ENCODE assay signal across 19 cellular contexts in the genomic region with DNA sequence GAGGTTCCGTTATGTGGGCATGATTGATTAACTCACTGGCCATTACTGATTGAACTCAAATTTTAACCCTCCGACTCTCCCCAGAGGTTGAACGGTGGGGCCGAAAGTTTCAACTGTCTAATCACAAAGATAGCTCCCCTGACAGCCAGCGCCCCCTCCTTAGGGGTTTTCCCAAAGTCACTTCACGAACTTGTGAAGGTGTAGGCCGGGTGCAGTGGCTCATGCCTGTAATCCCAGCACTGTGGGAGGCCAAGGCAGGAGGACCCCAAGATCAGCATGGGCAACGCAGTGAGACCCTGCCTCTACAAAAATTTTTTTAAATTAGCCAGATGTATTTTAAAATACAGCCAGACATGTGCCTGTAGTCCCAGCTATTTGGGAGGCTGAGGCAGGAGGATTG. TPM values are rescaled to one million over a fixed set of nuclear protein-coding genes. Genes with fewer than 3 reads are reported as not detected.
DNase-seq lines count a peak whose midpoint lies in the region; ATAC-seq and TF ChIP-seq lines count a peak whose summit lies in the region.
"Had no signal": no experiment of that assay in that cellular context is flagged by ENCODE, and none has a peak within 500 bp of the region (broad histone marks: within the 10 kb centered on the region; RNA-seq: fewer than 3 reads in every experiment).

No MANE protein-coding gene starts in this region.

- no peak for TF ChIP-seq POLR2A in ovary (IDR thresholded peaks at IDR 0.05)

- H3K4me1 Mint-ChIP-seq in activated T-helper 2 cell treated with anti-CD3 and anti-CD28 coated beads, Interferon-gamma antibody, Interleukin-2, Interleukin-4, amounts not matched to agents 10 μg/mL and 5 μg/mL and 100 μg/mL, durations not matched to agents 14 hours and 24 hours and 36 hours (ENCODE audit: low read depth): peaks cover 52% of the 10 kb centered on the region

- no peak overlapping the region for H3K4me3 ChIP-seq in GM12865 (ENCODE audit: low read depth, low read length)
- H3K4me3 ChIP-seq in ovary: no peak overlapping the region
- H3K4me3 ChIP-seq: coronary artery, hepatocyte, lung, suprapubic skin had no signal

- no peaks in the 10 kb centered on the region for H3K36me3 ChIP-seq in ovary
- H3K36me3 ChIP-seq: BE2C, suprapubic skin had no signal

- H3K27ac ChIP-seq in ovary: no peak overlapping the region
- H3K27ac ChIP-seq: coronary artery, hepatocyte, suprapubic skin had no signal

- H3K27ac Mint-ChIP-seq in activated T-helper 2 cell treated with anti-CD3 and anti-CD28 coated beads, Interferon-gamma antibody, Interleukin-2, Interleukin-4, amounts not matched to agents 10 μg/mL and 5 μg/mL and 100 μg/mL, durations not matched to agents 14 hours and 24 hours and 36 hours: peak overlapping the region; percentile 90
- H3K27ac Mint-ChIP-seq: brain had no signal

- TF ChIP-seq CTCF in GM12865 (IDR thresholded peaks at IDR 0.05; ENCODE audit: insufficient read depth, low read depth, low read length, missing control alignments): no peak
- no peak for TF ChIP-seq CTCF in ovary (IDR thresholded peaks at IDR 0.05)

- peak; percentile 49 for DNase-seq in activated CD4-positive, alpha-beta T cell treated with anti-CD3 and anti-CD28 coated beads for 48 hours
- no peak for DNase-seq in activated CD4-positive, alpha-beta T cell treated with anti-CD3 and anti-CD28 coated beads for 1 hour
- DNase-seq in GM12865 (ENCODE audit: low read depth) (peak; percentile 78), NCI-H1436 (lab: John Stamatoyannopoulos, UW) (no peak), ovary (no peak)
- no peak for DNase-seq in activated T-helper 2 cell treated with anti-CD3 and anti-CD28 coated beads, Interferon-gamma antibody, Interleukin-2, Interleukin-4, amounts not matched to agents 10 μg/mL and 5 μg/mL and 100 μg/mL, durations not matched to agents 14 hours and 24 hours and 36 hours (ENCODE audit: low spot score)
- DNase-seq: 8988T, BE2C, NCI-H1105 treated with DMSO at 0.1 percent for 48 hours, NCI-H526 had no signal

- peaks cover 5% of the 10 kb centered on the region for H3K4me1 ChIP-seq in ovary (ENCODE audit: insufficient read depth)
- H3K4me1 ChIP-seq: BE2C had no signal

- no peaks in the 10 kb centered on the region for H3K9me3 ChIP-seq in ovary
- H3K9me3 ChIP-seq: BE2C, suprapubic skin had no signal

- no peaks in the 10 kb centered on the region for H3K27me3 Mint-ChIP-seq in activated T-helper 2 cell treated with anti-CD3 and anti-CD28 coated beads, Interferon-gamma antibody, Interleukin-2, Interleukin-4, amounts not matched to agents 10 μg/mL and 5 μg/mL and 100 μg/mL, durations not matched to agents 14 hours and 24 hours and 36 hours (ENCODE audit: low read depth)

- H3K27me3 ChIP-seq in ovary: no peaks in the 10 kb centered on the region
- H3K27me3 ChIP-seq: BE2C, hepatocyte, suprapubic skin had no signal

- H3K36me3 Mint-ChIP-seq in activated T-helper 2 cell treated with anti-CD3 and anti-CD28 coated beads, Interferon-gamma antibody, Interleukin-2, Interleukin-4, amounts not matched to agents 10 μg/mL and 5 μg/mL and 100 μg/mL, durations not matched to agents 14 hours and 24 hours and 36 hours (ENCODE audit: low read depth): no peaks in the 10 kb centered on the region
- H3K36me3 Mint-ChIP-seq: brain had no signal

- no peak for TF ChIP-seq EP300 in ovary (IDR thresholded peaks at IDR 0.05)

- ATAC-seq in HG02642 (IDR thresholded peaks at IDR 0.05; ENCODE audit: poor library complexity, unreplicated experiment): peak; percentile 35
- no peak for ATAC-seq in GM19397 (IDR thresholded peaks at IDR 0.05; ENCODE audit: unreplicated experiment)
- ATAC-seq: activated naive CD4-positive, alpha-beta T cell treated with anti-CD3 and anti-CD28 coated beads, Interleukin-2, amount 50 U/mL, for 72 hours; sciatic nerve had no signal

- H3K4me3 Mint-ChIP-seq in activated T-helper 2 cell treated with anti-CD3 and anti-CD28 coated beads, Interferon-gamma antibody, Interleukin-2, Interleukin-4, amounts not matched to agents 10 μg/mL and 5 μg/mL and 100 μg/mL, durations not matched to agents 14 hours and 24 hours and 36 hours (ENCODE audit: low read depth): no peak overlapping the region
- H3K4me3 Mint-ChIP-seq: brain had no signal

- 86 to 91% (median 91%) methylated on average over 8 of the region's 8 CpGs for WGBS in ovary, 3 donors

- no peaks in the 10 kb centered on the region for H3K9me3 Mint-ChIP-seq in activated T-helper 2 cell treated with anti-CD3 and anti-CD28 coated beads, Interferon-gamma antibody, Interleukin-2, Interleukin-4, amounts not matched to agents 10 μg/mL and 5 μg/mL and 100 μg/mL, durations not matched to agents 14 hours and 24 hours and 36 hours

- intact Hi-C loops in activated T-helper 2 cell treated with anti-CD3 and anti-CD28 coated beads, Interferon-gamma antibody, Interleukin-2, Interleukin-4, amounts not matched to agents 10 μg/mL and 5 μg/mL and 100 μg/mL, durations not matched to agents 14 hours and 24 hours and 36 hours (cut with micrococcal nuclease): no loop called here
- intact Hi-C loops in ovary (cut with DNase I): no loop called here

RNA-seq across cellular contexts. Expression of a gene that starts 39.8 kb away (rescaled TPM):
- total RNA-seq in activated T-helper 2 cell treated with anti-CD3 and anti-CD28 coated beads, Interferon-gamma antibody, Interleukin-2, Interleukin-4, amounts not matched to agents 10 μg/mL and 5 μg/mL and 100 μg/mL, durations not matched to agents 14 hours and 24 hours and 36 hours: 32.9 and 34.8 TPM in 2 replicates
- total RNA-seq in ovary: 10 to 100 TPM in 4 of 7 donors, 1 to 10 TPM in 3; 4.2 to 92.8 (median 14.3) TPM
- polyA plus RNA-seq in ovary: 10 to 100 TPM in 1 of 2 donors, 1 to 10 TPM in 1; 2.7 to 10.3 TPM

Comparison
In these comparisons a context has a peak if more than half of its experiments do, and no peak if none do; other contexts are left out.
1. DNase-seq: peak in activated CD4-positive, alpha-beta T cell treated with anti-CD3 and anti-CD28 coated beads for 48 hours (single experiment) and GM12865 (single experiment); none in activated CD4-positive, alpha-beta T cell treated with anti-CD3 and anti-CD28 coated beads for 1 hour (single experiment), activated T-helper 2 cell treated with anti-CD3 and anti-CD28 coated beads, Interferon-gamma antibody, Interleukin-2, Interleukin-4, amounts not matched to agents 10 μg/mL and 5 μg/mL and 100 μg/mL, durations not matched to agents 14 hours and 24 hours and 36 hours (single experiment), NCI-H1436 (single experiment) and ovary (0 of 5).